Comparison of ENCODE assay signal across 11 cellular contexts in the genomic region with DNA sequence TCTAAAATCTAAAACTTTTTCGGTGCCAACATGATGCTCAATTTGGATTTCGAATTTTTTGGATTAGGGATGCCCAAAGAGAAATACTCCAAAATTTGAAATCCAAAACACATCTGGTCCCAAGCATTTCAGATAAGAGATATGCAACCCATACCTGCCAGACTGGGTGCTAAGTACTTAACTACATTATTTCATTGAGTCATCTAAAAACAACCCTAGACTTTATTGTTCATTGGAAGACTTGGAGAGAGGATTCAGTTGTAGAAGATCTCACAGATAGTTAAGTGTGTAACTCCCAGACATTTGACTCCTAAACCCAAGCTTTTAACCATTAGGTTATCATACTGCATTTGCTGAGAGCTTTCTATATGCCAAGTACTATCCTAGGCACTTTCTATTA.
"Had no signal": no experiment of that assay in that cellular context is flagged by ENCODE, and none has a peak within 500 bp of the region (broad histone marks: within the 10 kb centered on the region; RNA-seq: fewer than 3 reads in every experiment).

No MANE protein-coding gene starts in this region.

- ATAC-seq: GM23338, HCT116 had no signal

- DNase-seq: GM23248, GOT3, H7, H9, HCEC 1CT, HFFc6 had no signal

- H3K9me3 Mint-ChIP-seq: GM23338, H9, HFFc6 had no signal

- H3K4me3 Mint-ChIP-seq: GM23338, H9, HFFc6 had no signal

- H3K4me2 ChIP-seq: GM23338 had no signal

- H3K27ac Mint-ChIP-seq: GM23338, H9, HFFc6 had no signal

- H3K27ac ChIP-seq: GM23248 had no signal

- H3K4me3 ChIP-seq: GM23248, GM23338, HAP-1 had no signal

- H3K9me3 ChIP-seq: HAP-1 had no signal

- H2AFZ ChIP-seq: GM23248, GM23338 had no signal

- FAIRE-seq: H1, H54 had no signal

- H3K4me1 ChIP-seq: HAP-1 had no signal

- H3K9ac ChIP-seq: GM23248 had no signal
